In genomic region chr2:29502452-29502851, GRCh38 we compare ENCODE assay signal across 23 cellular contexts.
DNase-seq lines count a peak whose midpoint lies in the region; ATAC-seq and TF ChIP-seq lines count a peak whose summit lies in the region.
"Had no signal": no experiment of that assay in that cellular context is flagged by ENCODE, and none has a peak within 500 bp of the region (broad histone marks: within the 10 kb centered on the region; RNA-seq: fewer than 3 reads in every experiment).

No MANE protein-coding gene starts in this region.

- DNase-seq in GM23248 (peak; percentile 48), NCI-H226 (peak; percentile 68), epithelial cell of proximal tubule (ENCODE audit: low read depth) (peak; percentile 67), skeletal muscle cell (ENCODE audit: low read depth) (peak; percentile 43), posterior vena cava (ENCODE audit: low spot score) (no peak), H7 (no peak)
- DNase-seq: activated CD8-positive, alpha-beta memory T cell treated with anti-CD3 and anti-CD28 coated beads for 24 hours; activated naive CD4-positive, alpha-beta T cell treated with anti-CD3 and anti-CD28 coated beads, Interleukin-2, amount 10 ng/mL, durations not matched to agents 7 days and 5 days; activated T-cell treated with anti-CD3 and anti-CD28 coated beads, Interleukin-2, amount 50 U/mL, for 48 hours; AML-193; aorta; central memory CD4-positive, alpha-beta T cell; dermis blood vessel endothelial cell; foreskin keratinocyte; kidney; mesenchymal stem cell; NCI-H526 treated with DMSO at 0.1 percent for 48 hours; Right ventricle myocardium superior; stimulated activated CD4-positive, alpha-beta T cell treated with anti-CD3 and anti-CD28 coated beads, Interleukin-4, amount 100 ng/mL, for 4 hours; thyroid gland had no signal

- no peaks in the 10 kb centered on the region for H3K9me3 ChIP-seq in GM23248 (ENCODE audit: low read depth)
- H3K9me3 ChIP-seq: neutrophil, thyroid gland had no signal

- 3 to 5% methylated on average over 3 of the region's 3 CpGs for WGBS in GM23248 (ENCODE audit: low coverage in 1 of 2, low lambda C conversion rate in 2 of 2, missing lambda C conversion rate in 2 of 2), 2 experiments

- no peaks in the 10 kb centered on the region for H3K79me2 ChIP-seq in GM23248 (ENCODE audit: insufficient read depth)

- intact Hi-C loops in posterior vena cava (cut with DNase I): no loop called here

- H3K4me2 ChIP-seq in GM23248 (ENCODE audit: unreplicated experiment): peak overlapping the region; percentile 24

- H3K9me2 ChIP-seq in GM23248 (ENCODE audit: insufficient read depth): no peaks in the 10 kb centered on the region

- H3K27me3 ChIP-seq in GM23248 (replicated peaks; ENCODE audit: insufficient read depth): no peaks in the 10 kb centered on the region; the same call in 1 of the 2 replicates
- H3K27me3 ChIP-seq in H7 (ENCODE audit: control insufficient read depth, insufficient read depth, low read length): no peaks in the 10 kb centered on the region
- H3K27me3 ChIP-seq: neutrophil, thyroid gland had no signal

- H3K4me1 ChIP-seq in GM23248 (ENCODE audit: insufficient read depth): 0 out of 2 replicates have a peak, but pooled peaks cover 9% of the 10 kb centered on the region
- H3K4me1 ChIP-seq: foreskin keratinocyte had no signal

- no peaks in the 10 kb centered on the region for H4K20me1 ChIP-seq in GM23248 (ENCODE audit: insufficient read depth)

- peaks cover 9% of the 10 kb centered on the region; the same call in 1 of the 2 replicates for H3F3A ChIP-seq in GM23248 (ENCODE audit: insufficient read depth)

- ATAC-seq in GM21381 (IDR thresholded peaks at IDR 0.05; ENCODE audit: unreplicated experiment): no peak
- ATAC-seq: foreskin keratinocyte had no signal

- no peak overlapping the region for H2AFZ ChIP-seq in GM23248

- TF ChIP-seq CTCF in epithelial cell of proximal tubule (conservative IDR thresholded peaks at IDR 0.05; ENCODE audit: low read depth, low read length): no peak

- H3K4me3 ChIP-seq in GM23248 (no peak overlapping the region), epithelial cell of proximal tubule (ENCODE audit: low read depth, low read length) (no peak overlapping the region), skeletal muscle cell (ENCODE audit: low read depth, low read length) (no peak overlapping the region), H7 (ENCODE audit: insufficient read depth, low read depth, low read length) (no peak overlapping the region)
- H3K4me3 ChIP-seq: thyroid gland had no signal

- H3K36me3 ChIP-seq in GM23248 (ENCODE audit: low read depth): no peaks in the 10 kb centered on the region
- H3K36me3 ChIP-seq in H7 (replicated peaks; ENCODE audit: control insufficient read depth, insufficient read depth, low read length): no peaks in the 10 kb centered on the region
- H3K36me3 ChIP-seq: neutrophil, thyroid gland had no signal

- in situ Hi-C loops in GM23248 (cut with MboI): no loop called here

- H3K9ac ChIP-seq in GM23248: no peak overlapping the region

- H3K27ac ChIP-seq in GM23248: no peak overlapping the region
- H3K27ac ChIP-seq: foreskin keratinocyte, HL-60, neutrophil, thyroid gland had no signal

Comparison
In these comparisons a context has a peak if more than half of its experiments do, and no peak if none do; other contexts are left out.
1. DNase-seq: peak in GM23248 (single experiment), NCI-H226 (single experiment), epithelial cell of proximal tubule (single experiment) and skeletal muscle cell (single experiment); none in posterior vena cava (single experiment) and H7 (single experiment).